ENCODE assay signal across 22 cellular contexts in the genomic region with DNA sequence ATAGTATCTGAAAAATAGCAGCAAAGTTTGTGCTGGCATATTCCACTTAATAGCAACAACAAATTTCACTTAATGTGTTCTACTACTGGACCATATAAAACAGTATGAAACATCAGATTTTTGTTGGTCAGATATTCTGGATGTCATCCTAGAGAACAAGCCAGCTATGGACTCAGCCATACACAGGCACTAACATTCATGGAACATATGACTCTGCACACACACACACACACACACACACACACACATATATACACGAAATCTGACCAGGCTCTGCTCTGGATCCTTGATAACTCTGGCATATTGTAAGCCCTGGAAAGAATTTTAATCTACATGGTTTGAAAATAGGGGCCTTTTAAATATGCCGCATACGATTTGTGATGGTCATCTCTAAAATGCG. TPM values are rescaled to one million over a fixed set of nuclear protein-coding genes. Genes with fewer than 3 reads are reported as not detected.
"Had no signal": no experiment of that assay in that cellular context is flagged by ENCODE, and none has a peak within 500 bp of the region (broad histone marks: within the 10 kb centered on the region; RNA-seq: fewer than 3 reads in every experiment).

No MANE protein-coding gene starts in this region.

- ATAC-seq: activated T-cell treated with anti-CD3 and anti-CD28 coated beads, Interleukin-2, amount 50 U/mL, for 4 hours; left ventricle myocardium superior; natural killer cell treated with Interleukin-12 subunit alpha and Interleukin-12 subunit beta and Interleukin-15 and Interleukin-18, amount 100 ng/mL, for 72 hours; stimulated activated naive CD8-positive, alpha-beta T cell treated with anti-CD3 and anti-CD28 coated beads, Interleukin-15, amount 100 ng/mL, for 72 hours had no signal

- H3K27ac ChIP-seq: cardiac muscle cell, parathyroid adenoma, transverse colon had no signal

- H3K9me3 ChIP-seq: transverse colon had no signal

- H3K4me1 Mint-ChIP-seq: stimulated activated naive CD8-positive, alpha-beta T cell treated with anti-CD3 and anti-CD28 coated beads, Interleukin-15, amount 100 ng/mL, for 72 hours had no signal

- H3K4me1 ChIP-seq: parathyroid adenoma, transverse colon had no signal

- H3K4me3 ChIP-seq: cardiac muscle cell, transverse colon had no signal

- H3K27ac Mint-ChIP-seq: activated naive CD8-positive, alpha-beta T cell; activated T-helper 2 cell treated with anti-CD3 and anti-CD28 coated beads, Interferon-gamma antibody, Interleukin-2, Interleukin-4, amounts not matched to agents 10 μg/mL and 5 μg/mL and 100 μg/mL, durations not matched to agents 14 hours and 24 hours and 36 hours; dendritic cell treated with granulocyte-macrophage colony-stimulating factor and Interleukin-4, amounts not matched to agents 40 ng/mL and 50 ng/mL, for 4 days; natural killer cell treated with Interleukin-12 subunit alpha and Interleukin-12 subunit beta and Interleukin-15 and Interleukin-18, amount 100 ng/mL, for 72 hours; stimulated activated naive CD8-positive, alpha-beta T cell treated with anti-CD3 and anti-CD28 coated beads, Interleukin-15, amount 100 ng/mL, for 72 hours had no signal

- H3K9me3 Mint-ChIP-seq: activated T-cell treated with anti-CD3 and anti-CD28 coated beads, Interleukin-2, amount 50 U/mL, for 4 hours; activated T-helper 2 cell treated with anti-CD3 and anti-CD28 coated beads, Interferon-gamma antibody, Interleukin-2, Interleukin-4, amounts not matched to agents 10 μg/mL and 5 μg/mL and 100 μg/mL, durations not matched to agents 14 hours and 24 hours and 36 hours; dendritic cell treated with granulocyte-macrophage colony-stimulating factor and Interleukin-4, amounts not matched to agents 40 ng/mL and 50 ng/mL, for 4 days; natural killer cell treated with Interleukin-12 subunit alpha and Interleukin-12 subunit beta and Interleukin-15 and Interleukin-18, amount 100 ng/mL, for 72 hours; stimulated activated naive CD8-positive, alpha-beta T cell treated with anti-CD3 and anti-CD28 coated beads, Interleukin-15, amount 100 ng/mL, for 72 hours had no signal

- H3K4me3 Mint-ChIP-seq: activated naive CD8-positive, alpha-beta T cell; activated T-cell treated with anti-CD3 and anti-CD28 coated beads, Interleukin-2, amount 50 U/mL, for 4 hours; dendritic cell treated with granulocyte-macrophage colony-stimulating factor and Interleukin-4, amounts not matched to agents 40 ng/mL and 50 ng/mL, for 4 days; natural killer cell treated with Interleukin-12 subunit alpha and Interleukin-12 subunit beta and Interleukin-15 and Interleukin-18, amount 100 ng/mL, for 72 hours; stimulated activated naive CD8-positive, alpha-beta T cell treated with anti-CD3 and anti-CD28 coated beads, Interleukin-15, amount 100 ng/mL, for 72 hours had no signal

- H3K36me3 Mint-ChIP-seq: activated naive CD8-positive, alpha-beta T cell; natural killer cell treated with Interleukin-12 subunit alpha and Interleukin-12 subunit beta and Interleukin-15 and Interleukin-18, amount 100 ng/mL, for 72 hours had no signal

- H2AFZ ChIP-seq: parathyroid adenoma had no signal

- H3K36me3 ChIP-seq: cardiac muscle cell, transverse colon had no signal

- FAIRE-seq: TTC549 had no signal

- H3K79me2 ChIP-seq: parathyroid adenoma had no signal

- H3K9ac ChIP-seq: parathyroid adenoma had no signal

- DNase-seq: activated CD4-positive, alpha-beta T cell treated with anti-CD3 and anti-CD28 coated beads for 1 hour; activated CD8-positive, alpha-beta memory T cell treated with anti-CD3 and anti-CD28 coated beads, Interleukin-2, amount 50 U/mL, for 48 hours; activated naive CD4-positive, alpha-beta T cell; activated T-cell treated with anti-CD3 and anti-CD28 coated beads, Interleukin-2, amount 50 U/mL, for 4 hours; effector CD4-positive, alpha-beta T cell; foreskin melanocyte; kidney glomerular epithelial cell; left ventricle myocardium superior; nucleus accumbens; right cardiac atrium; stimulated activated CD4-positive, alpha-beta T cell treated with anti-CD3 and anti-CD28 coated beads, Interleukin-12 subunit alpha, Interleukin-12 subunit beta, amount 100 ng/mL, for 4 hours; stimulated activated naive CD8-positive, alpha-beta T cell treated with anti-CD3 and anti-CD28 coated beads, Interleukin-15, amount 100 ng/mL, for 72 hours; T-helper 1 cell; transverse colon had no signal

RNA-seq across cellular contexts. Expression of a gene that starts 18.9 kb away (rescaled TPM):
- total RNA-seq: activated CD8-positive, alpha-beta memory T cell treated with anti-CD3 and anti-CD28 coated beads for 36 hours; activated T-helper 2 cell treated with anti-CD3 and anti-CD28 coated beads, Interferon-gamma antibody, Interleukin-2, Interleukin-4, amounts not matched to agents 10 μg/mL and 5 μg/mL and 100 μg/mL, durations not matched to agents 14 hours and 24 hours and 36 hours; natural killer cell treated with Interleukin-12 subunit alpha and Interleukin-12 subunit beta and Interleukin-15 and Interleukin-18, amount 100 ng/mL, for 72 hours had no signal
